Comparison of ENCODE assay signal across 8 cellular contexts in the genomic region with DNA sequence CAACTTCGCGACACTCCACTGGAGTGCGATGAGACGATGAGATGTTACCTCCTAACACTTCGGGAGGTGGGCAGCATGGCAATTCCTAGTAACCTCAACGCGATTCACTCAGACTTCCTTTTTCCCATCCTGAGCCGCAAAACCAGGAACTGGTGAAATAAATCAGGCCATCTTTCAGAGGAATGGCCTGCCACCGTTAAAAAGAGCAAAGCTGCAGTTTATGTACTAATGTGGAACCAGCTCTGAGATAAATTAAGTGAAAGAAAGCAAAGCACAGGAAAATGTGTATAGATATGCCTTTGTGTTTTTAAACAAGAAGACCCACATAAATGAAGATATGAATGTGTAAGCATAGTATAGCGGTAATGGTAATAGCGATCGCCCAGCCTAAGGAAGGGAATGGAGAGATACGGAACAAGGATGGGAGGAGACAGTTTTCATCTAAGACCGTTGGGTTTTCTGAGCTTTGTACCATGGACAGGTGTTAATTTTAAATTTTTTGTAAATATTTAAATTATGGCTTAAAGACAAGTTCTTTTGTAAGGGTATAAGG. TPM values are rescaled to one million over a fixed set of nuclear protein-coding genes. Genes with fewer than 3 reads are reported as not detected.
A peak's percentile ranks its signal among the peaks of the same experiment; 100 is the strongest.
DNase-seq lines count a peak whose midpoint lies in the region; ATAC-seq and TF ChIP-seq lines count a peak whose summit lies in the region.

No MANE protein-coding gene starts in this region.

- H3K36me3 ChIP-seq in MG63 (no peaks in the 10 kb centered on the region), liver (ENCODE audit: control insufficient read depth in 4 of 4, insufficient read depth in 3 of 4, low read depth in 1 of 4, low read length in 3 of 4) (no peaks in the 10 kb centered on the region), thymus (ENCODE audit: control insufficient read depth, insufficient read depth) (no peaks in the 10 kb centered on the region)

- WGBS in liver = 24% methylated on average over 14 of the region's 14 CpGs
- WGBS in thymus = 29% methylated on average over 14 of the region's 14 CpGs

- peaks cover 0 to 4% (median 3%) of the 10 kb centered on the region in 4 donors for H3K4me1 ChIP-seq in liver (ENCODE audit: control insufficient read depth in 4 of 4, insufficient read depth in 4 of 4, low read length in 3 of 4)
- peaks cover 5% of the 10 kb centered on the region for H3K4me1 ChIP-seq in thymus (ENCODE audit: control insufficient read depth, insufficient read depth, low read length)

- no peak for TF ChIP-seq RAD21 in liver (IDR thresholded peaks at IDR 0.05)

- peak overlapping the region; percentile 57 for H3K4me3 ChIP-seq in MG63
- peak overlapping the region; percentile 77 to 91 (median 91) for H3K4me3 ChIP-seq in liver (ENCODE audit: low read depth in 1 of 3, low read length in 3 of 3)
- peak overlapping the region; percentile 64 for H3K4me3 ChIP-seq in thymus (ENCODE audit: low read length)

- H3K27me3 ChIP-seq in MG63 = no peaks in the 10 kb centered on the region
- no peaks in the 10 kb centered on the region for H3K27me3 ChIP-seq in liver (ENCODE audit: control insufficient read depth in 4 of 4, insufficient read depth in 4 of 4, low read length in 3 of 4)
- H3K27me3 ChIP-seq in thymus (ENCODE audit: control insufficient read depth, insufficient read depth) = no peaks in the 10 kb centered on the region

- H3K9ac ChIP-seq in liver (ENCODE audit: low read depth in 1 of 2, low read length in 2 of 2) = peak overlapping the region; percentile 84 to 91

- DNase-seq in DMS153 treated with DMSO at 0.1 percent for 48 hours (lab: John Stamatoyannopoulos, UW; ENCODE audit: unreplicated experiment) (peak; percentile 81), MG63 (no peak), GM13977 (ENCODE audit: low spot score) (no peak), omental fat pad (ENCODE audit: low spot score) (no peak)

- ATAC-seq in omental fat pad (ENCODE audit: low FRiP score) (no peak), GM19328 (IDR thresholded peaks at IDR 0.05; ENCODE audit: unreplicated experiment) (no peak)

- in situ Hi-C loops in GM13977 (cut with MboI; ENCODE audit: low pct_unique_long_range_greater_than_20kb, low sequenced_read_pairs, unreplicated experiment) = no loop called here

- TF ChIP-seq CTCF in liver (IDR thresholded peaks at IDR 0.05; ENCODE audit: low read depth, low read length, missing input control) (no peak), GM13977 (IDR thresholded peaks at IDR 0.05; ENCODE audit: extremely low read depth, insufficient read depth, missing control alignments) (no peak), omental fat pad (IDR thresholded peaks at IDR 0.05) (no peak)

- H3K27ac ChIP-seq in angular gyrus (ENCODE audit: low read depth, low read length) (peak overlapping the region; percentile 98), liver (ENCODE audit: low read depth in 1 of 2, low read length in 2 of 2) (peak overlapping the region; percentile 94 to 95), thymus (ENCODE audit: low read depth) (peak overlapping the region; percentile 98)

- H3K9me3 ChIP-seq in MG63 = no peaks in the 10 kb centered on the region
- no peaks in the 10 kb centered on the region for H3K9me3 ChIP-seq in liver (ENCODE audit: control insufficient read depth in 4 of 4, low read length in 3 of 4)
- no peaks in the 10 kb centered on the region for H3K9me3 ChIP-seq in thymus (ENCODE audit: control insufficient read depth)

TF ChIP-seq in liver, 16 proteins besides CTCF, POLR2A, EP300 and RAD21:
- TF ChIP-seq, protein P1, sequence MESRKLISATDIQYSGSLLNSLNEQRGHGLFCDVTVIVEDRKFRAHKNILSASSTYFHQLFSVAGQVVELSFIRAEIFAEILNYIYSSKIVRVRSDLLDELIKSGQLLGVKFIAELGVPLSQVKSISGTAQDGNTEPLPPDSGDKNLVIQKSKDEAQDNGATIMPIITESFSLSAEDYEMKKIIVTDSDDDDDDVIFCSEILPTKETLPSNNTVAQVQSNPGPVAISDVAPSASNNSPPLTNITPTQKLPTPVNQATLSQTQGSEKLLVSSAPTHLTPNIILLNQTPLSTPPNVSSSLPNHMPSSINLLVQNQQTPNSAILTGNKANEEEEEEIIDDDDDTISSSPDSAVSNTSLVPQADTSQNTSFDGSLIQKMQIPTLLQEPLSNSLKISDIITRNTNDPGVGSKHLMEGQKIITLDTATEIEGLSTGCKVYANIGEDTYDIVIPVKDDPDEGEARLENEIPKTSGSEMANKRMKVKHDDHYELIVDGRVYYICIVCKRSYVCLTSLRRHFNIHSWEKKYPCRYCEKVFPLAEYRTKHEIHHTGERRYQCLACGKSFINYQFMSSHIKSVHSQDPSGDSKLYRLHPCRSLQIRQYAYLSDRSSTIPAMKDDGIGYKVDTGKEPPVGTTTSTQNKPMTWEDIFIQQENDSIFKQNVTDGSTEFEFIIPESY (IDR thresholded peaks at IDR 0.05) = no peak
- TF ChIP-seq, protein P2, sequence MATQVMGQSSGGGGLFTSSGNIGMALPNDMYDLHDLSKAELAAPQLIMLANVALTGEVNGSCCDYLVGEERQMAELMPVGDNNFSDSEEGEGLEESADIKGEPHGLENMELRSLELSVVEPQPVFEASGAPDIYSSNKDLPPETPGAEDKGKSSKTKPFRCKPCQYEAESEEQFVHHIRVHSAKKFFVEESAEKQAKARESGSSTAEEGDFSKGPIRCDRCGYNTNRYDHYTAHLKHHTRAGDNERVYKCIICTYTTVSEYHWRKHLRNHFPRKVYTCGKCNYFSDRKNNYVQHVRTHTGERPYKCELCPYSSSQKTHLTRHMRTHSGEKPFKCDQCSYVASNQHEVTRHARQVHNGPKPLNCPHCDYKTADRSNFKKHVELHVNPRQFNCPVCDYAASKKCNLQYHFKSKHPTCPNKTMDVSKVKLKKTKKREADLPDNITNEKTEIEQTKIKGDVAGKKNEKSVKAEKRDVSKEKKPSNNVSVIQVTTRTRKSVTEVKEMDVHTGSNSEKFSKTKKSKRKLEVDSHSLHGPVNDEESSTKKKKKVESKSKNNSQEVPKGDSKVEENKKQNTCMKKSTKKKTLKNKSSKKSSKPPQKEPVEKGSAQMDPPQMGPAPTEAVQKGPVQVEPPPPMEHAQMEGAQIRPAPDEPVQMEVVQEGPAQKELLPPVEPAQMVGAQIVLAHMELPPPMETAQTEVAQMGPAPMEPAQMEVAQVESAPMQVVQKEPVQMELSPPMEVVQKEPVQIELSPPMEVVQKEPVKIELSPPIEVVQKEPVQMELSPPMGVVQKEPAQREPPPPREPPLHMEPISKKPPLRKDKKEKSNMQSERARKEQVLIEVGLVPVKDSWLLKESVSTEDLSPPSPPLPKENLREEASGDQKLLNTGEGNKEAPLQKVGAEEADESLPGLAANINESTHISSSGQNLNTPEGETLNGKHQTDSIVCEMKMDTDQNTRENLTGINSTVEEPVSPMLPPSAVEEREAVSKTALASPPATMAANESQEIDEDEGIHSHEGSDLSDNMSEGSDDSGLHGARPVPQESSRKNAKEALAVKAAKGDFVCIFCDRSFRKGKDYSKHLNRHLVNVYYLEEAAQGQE (IDR thresholded peaks at IDR 0.05) = no peak
- TF ChIP-seq TAF1 (conservative IDR thresholded peaks at IDR 0.05) = no peak
- no peak for TF ChIP-seq YY1 (IDR thresholded peaks at IDR 0.05)
- no peak for TF ChIP-seq HNF4G (IDR thresholded peaks at IDR 0.05)
- TF ChIP-seq FOXA1 (IDR thresholded peaks at IDR 0.05) = no peak
- no peak for TF ChIP-seq EGR1 (IDR thresholded peaks at IDR 0.05; ENCODE audit: low read depth in 2 of 2)
- no peak for TF ChIP-seq HNF4A (conservative IDR thresholded peaks at IDR 0.05)
- no peak for TF ChIP-seq NR2F2 (IDR thresholded peaks at IDR 0.05)
- no peak for TF ChIP-seq JUND (IDR thresholded peaks at IDR 0.05)
- TF ChIP-seq SP1 (IDR thresholded peaks at IDR 0.05) = no peak
- TF ChIP-seq GABPA (IDR thresholded peaks at IDR 0.05 in 1 of 2, conservative IDR thresholded peaks at IDR 0.05 in 1 of 2) = no peak
- no peak for TF ChIP-seq FOXA2 (IDR thresholded peaks at IDR 0.05)
- TF ChIP-seq, protein P3, sequence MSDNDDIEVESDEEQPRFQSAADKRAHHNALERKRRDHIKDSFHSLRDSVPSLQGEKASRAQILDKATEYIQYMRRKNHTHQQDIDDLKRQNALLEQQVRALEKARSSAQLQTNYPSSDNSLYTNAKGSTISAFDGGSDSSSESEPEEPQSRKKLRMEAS (IDR thresholded peaks at IDR 0.05) = no peak
- TF ChIP-seq RXRA (IDR thresholded peaks at IDR 0.05) = no peak
- TF ChIP-seq, protein P4, sequence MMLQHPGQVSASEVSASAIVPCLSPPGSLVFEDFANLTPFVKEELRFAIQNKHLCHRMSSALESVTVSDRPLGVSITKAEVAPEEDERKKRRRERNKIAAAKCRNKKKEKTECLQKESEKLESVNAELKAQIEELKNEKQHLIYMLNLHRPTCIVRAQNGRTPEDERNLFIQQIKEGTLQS (IDR thresholded peaks at IDR 0.05) = no peak

RNA-seq across cellular contexts. Expression of a gene that starts 30.7 kb away (rescaled TPM):
- total RNA-seq in MG63 (2014; rRNA removed; shearing (Covaris generic); ENCODE audit: low replicate concordance) = 515 and 599 TPM in 2 replicates
- total RNA-seq in liver (100 to 1,000 TPM; 252 to 407 TPM), omental fat pad (100 to 1,000 TPM; 244 to 333 (median 297) TPM)
- polyA plus RNA-seq in liver (100 to 1,000 TPM; 132 to 247 TPM), thymus (103 TPM)

RNA-seq across cellular contexts. Expression of a gene that starts 44.6 kb away (rescaled TPM):
- total RNA-seq in MG63 (2014; rRNA removed; shearing (Covaris generic); ENCODE audit: low replicate concordance) = 156 and 165 TPM in 2 replicates
- total RNA-seq in liver = 10 to 100 TPM; 34.6 to 39.1 TPM
- 10 to 100 TPM; 87.7 to 90.6 TPM for polyA plus RNA-seq in liver
- polyA plus RNA-seq in thymus = 167 TPM
- 100 to 1,000 TPM; 125 to 170 (median 135) TPM for total RNA-seq in omental fat pad
